In genomic region chr5:98578438-98578837, GRCh38 we compare ENCODE assay signal across 8 cellular contexts.
"Had no signal": no experiment of that assay in that cellular context is flagged by ENCODE, and none has a peak within 500 bp of the region (broad histone marks: within the 10 kb centered on the region; RNA-seq: fewer than 3 reads in every experiment).

No MANE protein-coding gene starts in this region.

- ATAC-seq: GM12878 had no signal

- H3K4me3 ChIP-seq: GM12878 had no signal

- FAIRE-seq: G401.6, GM12878, GM12891, GM12892, GM18507, GM19239 had no signal

- DNase-seq: GDM1, GF-D8 had no signal
